8 cellular contexts compared by ENCODE assay signal in the genomic region with DNA sequence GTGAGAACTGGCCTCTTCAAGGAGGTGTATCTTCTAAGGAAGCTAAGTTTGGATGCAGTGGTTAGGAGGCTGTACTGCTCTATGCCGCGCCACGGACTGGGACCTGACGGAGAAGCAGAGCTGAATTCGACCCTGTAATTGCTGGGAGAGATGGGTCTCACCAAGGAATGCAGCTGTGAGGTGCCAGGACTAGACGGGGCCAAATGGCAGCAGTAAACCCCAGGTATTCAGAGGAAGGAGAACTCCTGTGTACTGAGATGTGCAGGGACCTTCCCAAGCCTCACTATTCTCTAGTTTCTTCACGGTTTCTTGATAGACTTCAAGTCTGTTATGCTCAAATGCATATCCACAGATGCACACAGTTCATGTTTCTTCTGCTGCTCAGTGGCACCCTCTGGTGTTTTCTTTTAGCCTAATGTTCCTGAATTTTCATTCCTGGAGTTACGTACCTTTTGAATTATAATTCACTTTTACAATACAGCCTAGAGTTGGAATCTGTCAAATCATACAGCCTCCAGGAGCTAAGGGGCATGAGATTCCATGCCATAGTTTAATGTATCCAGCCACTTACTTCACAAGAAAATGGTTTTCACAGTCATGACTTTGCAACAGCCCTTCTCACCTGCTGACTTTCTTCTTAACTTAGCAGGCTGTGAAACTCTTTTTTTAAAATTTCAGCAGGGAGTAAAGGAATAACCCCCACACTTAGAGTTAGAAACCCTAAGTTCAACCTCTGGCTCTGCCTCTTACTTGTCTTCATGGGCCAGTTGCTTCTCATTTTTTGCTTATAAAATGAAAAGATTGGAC.
DNase-seq lines count a peak whose midpoint lies in the region; ATAC-seq and TF ChIP-seq lines count a peak whose summit lies in the region.

No MANE protein-coding gene starts in this region.

- no peaks in the 10 kb centered on the region for H3K9me3 ChIP-seq in T-helper 17 cell (ENCODE audit: control insufficient read depth, low read length, poor library complexity, severe bottlenecking)

- H3K9me3 Mint-ChIP-seq in activated T-helper 17 cell treated with anti-CD3 and anti-CD28 coated beads, Interleukin-2, amount 50 U/mL, for 72 hours, result peaks cover 3% of the 10 kb centered on the region

- peaks cover 18% of the 10 kb centered on the region for H3K27me3 Mint-ChIP-seq in activated T-helper 17 cell treated with anti-CD3 and anti-CD28 coated beads, Interleukin-2, amount 50 U/mL, for 72 hours
- H3K27me3 Mint-ChIP-seq in T-helper 17 cell, result peaks cover 54% of the 10 kb centered on the region

- no peaks in the 10 kb centered on the region for H3K36me3 Mint-ChIP-seq in activated T-helper 17 cell treated with anti-CD3 and anti-CD28 coated beads, Interleukin-2, amount 50 U/mL, for 72 hours (ENCODE audit: low read depth)
- no peaks in the 10 kb centered on the region for H3K36me3 Mint-ChIP-seq in T-helper 17 cell (ENCODE audit: low read depth)

- no peak overlapping the region for H3K4me3 Mint-ChIP-seq in activated T-helper 17 cell treated with anti-CD3 and anti-CD28 coated beads, Interleukin-2, amount 50 U/mL, for 72 hours
- no peak overlapping the region for H3K4me3 Mint-ChIP-seq in T-helper 17 cell

- H3K27ac ChIP-seq in VCaP, result no peak overlapping the region

- no peaks in the 10 kb centered on the region for H3K4me1 Mint-ChIP-seq in activated T-helper 17 cell treated with anti-CD3 and anti-CD28 coated beads, Interleukin-2, amount 50 U/mL, for 72 hours
- H3K4me1 Mint-ChIP-seq in T-helper 17 cell, result no peaks in the 10 kb centered on the region

- peak; percentile 1 for DNase-seq in CMK (ENCODE audit: low read depth)
- DNase-seq in HuH-7.5 (ENCODE audit: low spot score), result peak; percentile 31
- DNase-seq in iPS-NIHi11 (ENCODE audit: low spot score), result peak; percentile 35
- DNase-seq in T-helper 17 cell, result no peak

- H3K27ac Mint-ChIP-seq in activated T-helper 17 cell treated with anti-CD3 and anti-CD28 coated beads, Interleukin-2, amount 50 U/mL, for 72 hours, result no peak overlapping the region
- no peak overlapping the region for H3K27ac Mint-ChIP-seq in T-helper 17 cell

- ATAC-seq in GM18520 (IDR thresholded peaks at IDR 0.05; ENCODE audit: unreplicated experiment) (no peak), GM18519 (IDR thresholded peaks at IDR 0.05; ENCODE audit: low FRiP score, unreplicated experiment) (no peak), T-helper 17 cell (no peak)
- no peak for ATAC-seq in activated T-helper 17 cell treated with anti-CD3 and anti-CD28 coated beads, Interleukin-2, amount 50 U/mL, for 72 hours (replicated peaks)

- peak; percentile 82 for TF ChIP-seq CTCF in VCaP (conservative IDR thresholded peaks at IDR 0.05)

Comparison
In these comparisons a context has a peak if more than half of its experiments do, and no peak if none do; other contexts are left out.
1. DNase-seq: peak in CMK (single experiment), HuH-7.5 (single experiment) and iPS-NIHi11 (single experiment); none in T-helper 17 cell (0 of 3).